In the genomic region with DNA sequence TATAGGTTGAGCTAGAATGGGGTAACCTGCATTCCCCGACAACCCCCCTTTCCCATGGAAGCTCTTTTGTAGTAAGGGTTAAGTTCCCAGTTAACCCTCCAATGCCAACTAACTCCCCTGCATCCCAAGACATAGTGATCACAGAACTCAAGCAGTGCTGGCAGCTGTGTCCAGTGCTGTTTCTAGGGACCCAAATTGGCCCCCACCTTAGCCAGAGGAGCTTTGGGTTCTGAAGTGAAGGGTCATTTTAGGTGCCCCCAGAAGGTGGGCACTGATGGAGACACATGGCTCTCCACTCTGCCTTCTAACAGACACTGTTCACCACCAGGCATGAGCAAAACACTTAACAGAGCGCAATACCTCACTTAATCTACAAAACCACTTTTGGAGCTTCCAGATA, we compare ENCODE assay signal across 16 cellular contexts. TPM values are rescaled to one million over a fixed set of nuclear protein-coding genes. Genes with fewer than 3 reads are reported as not detected.
"Had no signal": no experiment of that assay in that cellular context is flagged by ENCODE, and none has a peak within 500 bp of the region (broad histone marks: within the 10 kb centered on the region; RNA-seq: fewer than 3 reads in every experiment).

No MANE protein-coding gene starts in this region.

- H3K27me3 ChIP-seq: breast epithelium, foreskin keratinocyte, hepatocyte, sigmoid colon, tibial artery had no signal

- ATAC-seq: activated T-helper 17 cell treated with anti-CD3 and anti-CD28 coated beads, Interleukin-2, amount 50 U/mL, for 72 hours; foreskin keratinocyte; left cardiac atrium; mucosa of descending colon had no signal

- H3K27ac ChIP-seq: breast epithelium, foreskin keratinocyte, hepatocyte, SK-N-MC, tibial artery had no signal

- H3K4me3 ChIP-seq: breast epithelium, hepatocyte, mucosa of descending colon, sigmoid colon, SK-N-MC, tibial artery had no signal

- H3K9me3 Mint-ChIP-seq: activated CD4-positive, alpha-beta memory T cell treated with anti-CD3 and anti-CD28 coated beads for 36 hours; activated T-helper 17 cell treated with anti-CD3 and anti-CD28 coated beads, Interleukin-2, amount 50 U/mL, for 72 hours; naive B cell had no signal

- H3K27me3 Mint-ChIP-seq: activated CD4-positive, alpha-beta memory T cell treated with anti-CD3 and anti-CD28 coated beads for 36 hours; activated T-helper 17 cell treated with anti-CD3 and anti-CD28 coated beads, Interleukin-2, amount 50 U/mL, for 72 hours; naive B cell had no signal

- DNase-seq: activated naive CD4-positive, alpha-beta T cell treated with Interleukin-2 at 50 U/mL for 16 hours; left cardiac atrium; mesenchymal stem cell; mucosa of descending colon; naive B cell; sigmoid colon; stimulated activated naive CD4-positive, alpha-beta T cell; T-helper 9 cell; tibial artery had no signal

- H3K27ac Mint-ChIP-seq: activated CD4-positive, alpha-beta memory T cell treated with anti-CD3 and anti-CD28 coated beads for 36 hours had no signal

- H3K4me1 ChIP-seq: breast epithelium, foreskin keratinocyte had no signal

- H3K4me3 Mint-ChIP-seq: activated CD4-positive, alpha-beta memory T cell treated with anti-CD3 and anti-CD28 coated beads for 36 hours had no signal

- H3K9me3 ChIP-seq: breast epithelium, mucosa of descending colon, sigmoid colon, tibial artery had no signal

RNA-seq across cellular contexts. Expression of a gene that starts 7.1 kb away (rescaled TPM):
- total RNA-seq: epithelial cell of proximal tubule had no signal
